8 cellular contexts compared by ENCODE assay signal in genomic region chr19:7395793-7396192, GRCh38. TPM values are rescaled to one million over a fixed set of nuclear protein-coding genes. Genes with fewer than 3 reads are reported as not detected.
DNase-seq lines count a peak whose midpoint lies in the region; ATAC-seq and TF ChIP-seq lines count a peak whose summit lies in the region.

No MANE protein-coding gene starts in this region.

- peaks cover 7% of the 10 kb centered on the region for H3K79me1 ChIP-seq in mesenchymal stem cell (replicated peaks; ENCODE audit: low read length, poor library complexity, severe bottlenecking)

- H3K9me3 Mint-ChIP-seq in brain = peaks cover 0 to 4% (median 0%) of the 10 kb centered on the region in 5 experiments

- peak overlapping the region; percentile 76 to 93 (median 85) for H3K27ac Mint-ChIP-seq in brain

- ATAC-seq in heart right ventricle = no peak
- ATAC-seq in Right ventricle myocardium superior (ENCODE audit: poor library complexity) = no peak

- H3K27me3 ChIP-seq in heart right ventricle = no peaks in the 10 kb centered on the region
- H3K27me3 ChIP-seq in mesenchymal stem cell (ENCODE audit: control insufficient read depth in 1 of 2, insufficient read depth in 1 of 2, low read length in 2 of 2) = no peaks in the 10 kb centered on the region
- no peaks in the 10 kb centered on the region for H3K27me3 ChIP-seq in vagina

- H2BK15ac ChIP-seq in mesenchymal stem cell (ENCODE audit: low read depth, poor library complexity, severe bottlenecking) = no peak overlapping the region

- peak overlapping the region in 1 of 2 experiments; percentile 71 for H3K4ac ChIP-seq in mesenchymal stem cell (ENCODE audit: low read depth in 1 of 2, low read length in 2 of 2)

- H3K4me1 ChIP-seq in heart right ventricle (peaks cover 0 to 38% (median 20%) of the 10 kb centered on the region in 9 donors), mesenchymal stem cell (ENCODE audit: control insufficient read depth, insufficient read depth, low read depth, low read length) (peaks cover 21% of the 10 kb centered on the region), vagina (peaks cover 24% of the 10 kb centered on the region)

- H2BK5ac ChIP-seq in mesenchymal stem cell (ENCODE audit: low read depth, low read length, poor library complexity, severe bottlenecking) = no peak overlapping the region

- no peak overlapping the region for H3K18ac ChIP-seq in mesenchymal stem cell (ENCODE audit: low read depth in 1 of 2, low read length in 2 of 2)

- no peak overlapping the region for H3K23ac ChIP-seq in mesenchymal stem cell (ENCODE audit: low read length in 2 of 2)

- WGBS in heart right ventricle, 2 donors = 13% methylated on average over 7 of the region's 7 CpGs
- WGBS in mesenchymal stem cell = 16% methylated on average over 6 of the region's 7 CpGs

- no peaks in the 10 kb centered on the region for H3K9me3 ChIP-seq in heart right ventricle
- no peaks in the 10 kb centered on the region for H3K9me3 ChIP-seq in mesenchymal stem cell (ENCODE audit: control insufficient read depth, low read length)
- H3K9me3 ChIP-seq in vagina = no peaks in the 10 kb centered on the region

- TF ChIP-seq CTCF in heart right ventricle (IDR thresholded peaks at IDR 0.05) (no peak), brain (conservative IDR thresholded peaks at IDR 0.05) (no peak), vagina (IDR thresholded peaks at IDR 0.05) (no peak)

- TF ChIP-seq POLR2A in vagina (IDR thresholded peaks at IDR 0.05) = no peak

- H2AK5ac ChIP-seq in mesenchymal stem cell (ENCODE audit: low read length, severe bottlenecking) = no peak overlapping the region

- H3K4me3 ChIP-seq in heart right ventricle = peak overlapping the region; percentile 69 to 100 (median 98)
- peak overlapping the region; percentile 86 to 99 for H3K4me3 ChIP-seq in mesenchymal stem cell (ENCODE audit: insufficient read depth in 1 of 2, low read depth in 1 of 2, low read length in 2 of 2)
- H3K4me3 ChIP-seq in vagina = peak overlapping the region; percentile 97

- H3K36me3 ChIP-seq in heart right ventricle (peaks cover 0 to 8% (median 0%) of the 10 kb centered on the region in 9 donors), mesenchymal stem cell (ENCODE audit: control insufficient read depth in 1 of 2, insufficient read depth in 2 of 2, low read depth in 1 of 2, low read length in 2 of 2) (peaks cover 0 to 3% of the 10 kb centered on the region in 2 experiments), vagina (no peaks in the 10 kb centered on the region)

- H4K8ac ChIP-seq in mesenchymal stem cell (ENCODE audit: low read length) = no peak overlapping the region

- no peak overlapping the region for H4K91ac ChIP-seq in mesenchymal stem cell (ENCODE audit: low read length)

- H3K36me3 Mint-ChIP-seq in brain = peaks cover 18% of the 10 kb centered on the region

- peak overlapping the region; percentile 92 to 99 (median 94) for H3K4me3 Mint-ChIP-seq in brain

- DNase-seq in heart right ventricle (no peak), Right ventricle myocardium superior (no peak), mesenchymal stem cell (peak; percentile 24), vagina (ENCODE audit: extremely low spot score in 2 of 2) (no peak), glomerular visceral epithelial cell (ENCODE audit: extremely low spot score) (no peak), NAMALWA (ENCODE audit: low spot score) (no peak), Ammon's horn (ENCODE audit: low spot score) (no peak)

- intact Hi-C loops in heart right ventricle (cut with DNase I) (loop anchor here in 5 of 10 donors (2.0 to 10.0 kb wide), 6 partner anchors 93 to 661 kb away; partner anchors contain the start of genes GPR108 (in 1 of the 5), MCOLN1 (in 1 of the 5), PEX11G (in 1 of the 5) and PNPLA6 (in 1 of the 5)), Right ventricle myocardium superior (cut with DNase I) (loop anchor here (10.0 kb wide), 1 partner anchor 119 kb away; the partner anchor contains the start of gene ZNF358), vagina (cut with DNase I) (loop anchor here (10.0 kb wide), 1 partner anchor 129 kb away; the partner anchor contains the start of gene MCOLN1)

- no peak overlapping the region for H2AFZ ChIP-seq in mesenchymal stem cell (ENCODE audit: low read depth, low read length)

- H3K27me3 Mint-ChIP-seq in brain = peaks cover 12% of the 10 kb centered on the region

- H3K9ac ChIP-seq in mesenchymal stem cell (ENCODE audit: low read length) = peak overlapping the region; percentile 91

- H3K4me1 Mint-ChIP-seq in brain = peaks cover 37% of the 10 kb centered on the region

- H3K14ac ChIP-seq in mesenchymal stem cell (ENCODE audit: low read length in 2 of 2) = no peak overlapping the region

- no peak overlapping the region for H2BK120ac ChIP-seq in mesenchymal stem cell (ENCODE audit: low read depth, low read length)

- H3K4me2 ChIP-seq in mesenchymal stem cell (ENCODE audit: low read length, poor library complexity, severe bottlenecking) = peak overlapping the region; percentile 80

- peak overlapping the region in 2 of 10 donors; percentile 87 to 93 for H3K27ac ChIP-seq in heart right ventricle
- no peak overlapping the region for H3K27ac ChIP-seq in mesenchymal stem cell (ENCODE audit: low read length, poor library complexity, severe bottlenecking)
- peak overlapping the region; percentile 82 for H3K27ac ChIP-seq in vagina

- no peak overlapping the region for H2BK12ac ChIP-seq in mesenchymal stem cell (ENCODE audit: low read length in 2 of 2)

RNA-seq across cellular contexts. Expression of gene ARHGEF18, which starts 47.1 kb away (rescaled TPM):
- total RNA-seq in heart right ventricle = 10 to 100 TPM in 2 of 10 donors, 1 to 10 TPM in 8; 4.8 to 13.3 (median 8.7) TPM
- 1 to 10 TPM; 5.7 to 6.1 TPM for polyA plus RNA-seq in heart right ventricle
- 7.0 TPM for total RNA-seq in Right ventricle myocardium superior
- 34.0 TPM for polyA plus RNA-seq in brain (ENCODE audit: insufficient read depth, low read depth, low replicate concordance)
- 29.3 TPM for polyA plus RNA-seq in mesenchymal stem cell (2013, experiment 1 of 2)
- 28.8 TPM for polyA plus RNA-seq in mesenchymal stem cell (2013, experiment 2 of 2)
- total RNA-seq in vagina = 28.5 TPM
